18 cellular contexts compared by ENCODE assay signal in the genomic region with DNA sequence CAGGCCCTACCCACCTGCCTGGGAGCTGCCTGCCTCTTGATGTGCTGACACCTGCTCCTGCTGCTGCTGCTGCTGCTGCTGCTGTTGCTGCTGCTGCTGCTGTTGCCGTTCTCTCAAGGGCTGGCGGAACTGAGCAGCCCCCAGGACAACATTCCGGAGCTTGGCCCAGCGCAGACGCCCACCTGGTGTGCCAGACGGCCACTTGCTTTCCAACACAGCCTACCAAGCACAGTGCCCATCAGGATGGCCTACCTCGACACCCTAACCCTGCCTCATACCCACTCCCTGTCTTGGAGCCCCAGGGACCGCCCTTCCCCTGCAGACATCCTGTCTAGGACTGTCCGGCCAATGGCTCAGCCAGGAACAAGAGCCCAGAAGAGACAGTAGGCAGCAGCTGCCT. TPM values are rescaled to one million over a fixed set of nuclear protein-coding genes. Genes with fewer than 3 reads are reported as not detected.
DNase-seq lines count a peak whose midpoint lies in the region; ATAC-seq lines count a peak whose summit lies in the region.
"Had no signal": no experiment of that assay in that cellular context is flagged by ENCODE, and none has a peak within 500 bp of the region (broad histone marks: within the 10 kb centered on the region; RNA-seq: fewer than 3 reads in every experiment).

No MANE protein-coding gene starts in this region.

- H3K36me3 Mint-ChIP-seq in central memory CD8-positive, alpha-beta T cell (ENCODE audit: insufficient read depth): peaks cover 54% of the 10 kb centered on the region

- no peaks in the 10 kb centered on the region for H3K27me3 Mint-ChIP-seq in central memory CD8-positive, alpha-beta T cell

- ATAC-seq in Right ventricle myocardium inferior: no peak
- ATAC-seq in central memory CD8-positive, alpha-beta T cell (replicated peaks; ENCODE audit: extremely low read depth, poor library complexity, severe bottlenecking): no peak
- no peak for ATAC-seq in GM18858 (IDR thresholded peaks at IDR 0.05; ENCODE audit: unreplicated experiment)
- ATAC-seq: Panc1 had no signal

- H3K9me3 Mint-ChIP-seq in central memory CD8-positive, alpha-beta T cell: no peaks in the 10 kb centered on the region

- peak; percentile 19 for DNase-seq in cardiac septum (ENCODE audit: low spot score)
- DNase-seq in Right ventricle myocardium inferior (ENCODE audit: missing footprints): no peak
- DNase-seq in central memory CD8-positive, alpha-beta T cell (ENCODE audit: low spot score in 2 of 2): no peak
- peak; percentile 82 for DNase-seq in mesenteric fat pad (ENCODE audit: low spot score)
- DNase-seq in NCI-H1694 treated with DMSO at 0.1 percent for 48 hours (lab: John Stamatoyannopoulos, UW): no peak
- DNase-seq in caudate nucleus (lab: John Stamatoyannopoulos, UW): no peak
- DNase-seq: ACHN, BE2C, H7, Karpas-422, NCI-H1105 treated with DMSO at 0.1 percent for 48 hours, NCI-H1930, NCI-H2171, NCI-H446 treated with DMSO at 0.1 percent for 48 hours, NCI-H774, Right ventricle myocardium superior had no signal

- H3K4me3 Mint-ChIP-seq in central memory CD8-positive, alpha-beta T cell: no peak overlapping the region

- peak overlapping the region; percentile 44 for H3K27ac Mint-ChIP-seq in central memory CD8-positive, alpha-beta T cell (ENCODE audit: low read depth)

- peaks cover 5% of the 10 kb centered on the region for H3K4me1 Mint-ChIP-seq in central memory CD8-positive, alpha-beta T cell

- H3K27ac ChIP-seq in caudate nucleus (ENCODE audit: low read depth, low read length): no peak overlapping the region

- intact Hi-C loops in cardiac septum (cut with DNase I) (no loop called here), Right ventricle myocardium inferior (cut with DNase I) (no loop called here)

RNA-seq across cellular contexts. Expression of a gene that starts 11.8 kb away (rescaled TPM):
- total RNA-seq in cardiac septum (42.7 TPM), Right ventricle myocardium inferior (51.6 TPM), mesenteric fat pad (67.5 TPM)

RNA-seq across cellular contexts. Expression of a gene that starts 12.0 kb away (rescaled TPM):
- total RNA-seq in cardiac septum: 45.7 TPM
- total RNA-seq in Right ventricle myocardium inferior: 35.3 TPM
- 37.4 TPM for total RNA-seq in mesenteric fat pad

RNA-seq across cellular contexts. Expression of a gene that starts 23.7 kb away (rescaled TPM):
- total RNA-seq in cardiac septum: 20.6 TPM
- 19.3 TPM for total RNA-seq in Right ventricle myocardium inferior
- total RNA-seq in mesenteric fat pad: 36.4 TPM

RNA-seq across cellular contexts. Expression of a gene that starts 28.6 kb away (rescaled TPM):
- 40.2 TPM for total RNA-seq in cardiac septum
- 48.9 TPM for total RNA-seq in Right ventricle myocardium inferior
- 92.2 TPM for total RNA-seq in mesenteric fat pad

RNA-seq across cellular contexts. Expression of a gene that starts 33.0 kb away (rescaled TPM):
- 3.8 TPM for total RNA-seq in cardiac septum
- total RNA-seq in Right ventricle myocardium inferior: 4.9 TPM
- total RNA-seq in mesenteric fat pad: 5.1 TPM

Comparison
In these comparisons a context has a peak if more than half of its experiments do, and no peak if none do; other contexts are left out.
1. DNase-seq: peak in cardiac septum (single experiment) and mesenteric fat pad (single experiment); none in Right ventricle myocardium inferior (single experiment), central memory CD8-positive, alpha-beta T cell (0 of 2), NCI-H1694 treated with DMSO at 0.1 percent for 48 hours (single experiment) and caudate nucleus (0 of 61).